ENCODE assay signal across 10 cellular contexts in genomic region chr9:76023715-76024195, GRCh38.
DNase-seq lines count a peak whose midpoint lies in the region; ATAC-seq lines count a peak whose summit lies in the region.
"Had no signal": no experiment of that assay in that cellular context is flagged by ENCODE, and none has a peak within 500 bp of the region (broad histone marks: within the 10 kb centered on the region; RNA-seq: fewer than 3 reads in every experiment).

No MANE protein-coding gene starts in this region.

- in situ Hi-C loops in G401 (cut with HindIII; ENCODE audit: low sequenced_read_pairs) = no loop called here

- no peaks in the 10 kb centered on the region for H3K27me3 ChIP-seq in CD4-positive, CD25-positive, alpha-beta regulatory T cell (ENCODE audit: control insufficient read depth, insufficient read depth, low read length)
- H3K27me3 ChIP-seq: BLaER1 treated with 17β-estradiol and CSF1 and Interleukin-3, amounts not matched to agents 10 nM and 100 nM had no signal

- H3K27ac Mint-ChIP-seq in CD4-positive, CD25-positive, alpha-beta regulatory T cell = peak overlapping the region; percentile 83 to 98 (median 92)
- H3K27ac Mint-ChIP-seq in activated T-helper 2 cell treated with anti-CD3 and anti-CD28 coated beads, Interferon-gamma antibody, Interleukin-2, Interleukin-4, amounts not matched to agents 10 μg/mL and 5 μg/mL and 100 μg/mL, durations not matched to agents 14 hours and 24 hours and 36 hours = peak overlapping the region; percentile 70
- H3K27ac Mint-ChIP-seq in immature natural killer cell = peak overlapping the region in 1 of 6 donors; percentile 64

- peaks cover 23% of the 10 kb centered on the region for H3K4me1 ChIP-seq in CD4-positive, CD25-positive, alpha-beta regulatory T cell (ENCODE audit: control insufficient read depth, insufficient read depth, low read length, poor library complexity, severe bottlenecking)

- no peaks in the 10 kb centered on the region for H3K36me3 ChIP-seq in CD4-positive, CD25-positive, alpha-beta regulatory T cell (ENCODE audit: control insufficient read depth, insufficient read depth, low read length)
- H3K36me3 ChIP-seq: BLaER1 treated with 17β-estradiol and CSF1 and Interleukin-3, amounts not matched to agents 10 nM and 100 nM had no signal

- H3K9me3 Mint-ChIP-seq in CD4-positive, CD25-positive, alpha-beta regulatory T cell = peaks cover 0 to 3% (median 1%) of the 10 kb centered on the region in 7 donors
- H3K9me3 Mint-ChIP-seq in activated T-helper 2 cell treated with anti-CD3 and anti-CD28 coated beads, Interferon-gamma antibody, Interleukin-2, Interleukin-4, amounts not matched to agents 10 μg/mL and 5 μg/mL and 100 μg/mL, durations not matched to agents 14 hours and 24 hours and 36 hours = no peaks in the 10 kb centered on the region
- H3K9me3 Mint-ChIP-seq in immature natural killer cell = no peaks in the 10 kb centered on the region

- no peaks in the 10 kb centered on the region for H3K9me3 ChIP-seq in CD4-positive, CD25-positive, alpha-beta regulatory T cell (ENCODE audit: control insufficient read depth in 2 of 2, low read length in 2 of 2)

- H3K36me3 Mint-ChIP-seq in CD4-positive, CD25-positive, alpha-beta regulatory T cell = no peaks in the 10 kb centered on the region
- H3K36me3 Mint-ChIP-seq in activated T-helper 2 cell treated with anti-CD3 and anti-CD28 coated beads, Interferon-gamma antibody, Interleukin-2, Interleukin-4, amounts not matched to agents 10 μg/mL and 5 μg/mL and 100 μg/mL, durations not matched to agents 14 hours and 24 hours and 36 hours (ENCODE audit: low read depth) = peaks cover 7% of the 10 kb centered on the region
- H3K36me3 Mint-ChIP-seq in immature natural killer cell = peaks cover 0 to 4% (median 3%) of the 10 kb centered on the region in 3 donors

- peak in 2 of 3 donors; percentile 65 to 87 for DNase-seq in CD4-positive, CD25-positive, alpha-beta regulatory T cell
- DNase-seq in M059J (ENCODE audit: low read depth) = peak; percentile 5
- peak; percentile 32 for DNase-seq in activated T-helper 2 cell treated with anti-CD3 and anti-CD28 coated beads, Interferon-gamma antibody, Interleukin-2, Interleukin-4, amounts not matched to agents 10 μg/mL and 5 μg/mL and 100 μg/mL, durations not matched to agents 14 hours and 24 hours and 36 hours (ENCODE audit: low spot score)
- peak; percentile 78 for DNase-seq in islet precursor cell
- DNase-seq in NCI-H345 (lab: John Stamatoyannopoulos, UW) = no peak
- no peak for DNase-seq in G401 (ENCODE audit: low spot score)
- no peak for DNase-seq in immature natural killer cell
- DNase-seq: IMR-90 had no signal

- H3K4me1 Mint-ChIP-seq in CD4-positive, CD25-positive, alpha-beta regulatory T cell = peaks cover 8 to 84% (median 39%) of the 10 kb centered on the region in 4 donors
- H3K4me1 Mint-ChIP-seq in activated T-helper 2 cell treated with anti-CD3 and anti-CD28 coated beads, Interferon-gamma antibody, Interleukin-2, Interleukin-4, amounts not matched to agents 10 μg/mL and 5 μg/mL and 100 μg/mL, durations not matched to agents 14 hours and 24 hours and 36 hours (ENCODE audit: low read depth) = peaks cover 79% of the 10 kb centered on the region
- peaks cover 43 to 53% of the 10 kb centered on the region in 2 donors for H3K4me1 Mint-ChIP-seq in immature natural killer cell

- ATAC-seq in CD4-positive, CD25-positive, alpha-beta regulatory T cell (ENCODE audit: low read depth in 2 of 2) = peak; percentile 93 to 95
- no peak for ATAC-seq in HG02852 (IDR thresholded peaks at IDR 0.05; ENCODE audit: unreplicated experiment)

- intact Hi-C loops in activated T-helper 2 cell treated with anti-CD3 and anti-CD28 coated beads, Interferon-gamma antibody, Interleukin-2, Interleukin-4, amounts not matched to agents 10 μg/mL and 5 μg/mL and 100 μg/mL, durations not matched to agents 14 hours and 24 hours and 36 hours (cut with micrococcal nuclease) = loop anchor here (5.0 to 10.0 kb wide), 4 partner anchors 131 to 1069 kb away; partner anchors contain the start of genes C9orf40, CARNMT1 and PCSK5

- H3K27ac ChIP-seq in CD4-positive, CD25-positive, alpha-beta regulatory T cell (ENCODE audit: insufficient read depth, low read length, poor library complexity, severe bottlenecking) = peak overlapping the region; percentile 60
- H3K27ac ChIP-seq: BLaER1 treated with 17β-estradiol and CSF1 and Interleukin-3, amounts not matched to agents 10 nM and 100 nM had no signal

- peak overlapping the region; percentile 48 for H3K4me3 ChIP-seq in CD4-positive, CD25-positive, alpha-beta regulatory T cell (ENCODE audit: low read depth, low read length)
- H3K4me3 ChIP-seq: BLaER1 treated with 17β-estradiol and CSF1 and Interleukin-3, amounts not matched to agents 10 nM and 100 nM had no signal

- peak overlapping the region; percentile 28 to 81 (median 54) for H3K4me3 Mint-ChIP-seq in CD4-positive, CD25-positive, alpha-beta regulatory T cell
- H3K4me3 Mint-ChIP-seq in activated T-helper 2 cell treated with anti-CD3 and anti-CD28 coated beads, Interferon-gamma antibody, Interleukin-2, Interleukin-4, amounts not matched to agents 10 μg/mL and 5 μg/mL and 100 μg/mL, durations not matched to agents 14 hours and 24 hours and 36 hours (ENCODE audit: low read depth) = peak overlapping the region; percentile 64
- peak overlapping the region in 2 of 5 donors; percentile 31 to 34 for H3K4me3 Mint-ChIP-seq in immature natural killer cell

- H3K27me3 Mint-ChIP-seq in CD4-positive, CD25-positive, alpha-beta regulatory T cell = no peaks in the 10 kb centered on the region
- H3K27me3 Mint-ChIP-seq in activated T-helper 2 cell treated with anti-CD3 and anti-CD28 coated beads, Interferon-gamma antibody, Interleukin-2, Interleukin-4, amounts not matched to agents 10 μg/mL and 5 μg/mL and 100 μg/mL, durations not matched to agents 14 hours and 24 hours and 36 hours (ENCODE audit: low read depth) = no peaks in the 10 kb centered on the region
- peaks cover 1 to 2% (median 2%) of the 10 kb centered on the region in 3 donors for H3K27me3 Mint-ChIP-seq in immature natural killer cell (ENCODE audit: low read depth in 3 of 3)

Comparison
In these comparisons a context has a peak if more than half of its experiments do, and no peak if none do; other contexts are left out.
1. DNase-seq: peak in CD4-positive, CD25-positive, alpha-beta regulatory T cell (2 of 3), M059J (single experiment), activated T-helper 2 cell treated with anti-CD3 and anti-CD28 coated beads, Interferon-gamma antibody, Interleukin-2, Interleukin-4, amounts not matched to agents 10 μg/mL and 5 μg/mL and 100 μg/mL, durations not matched to agents 14 hours and 24 hours and 36 hours (single experiment) and islet precursor cell (single experiment); none in NCI-H345 (single experiment), G401 (single experiment) and immature natural killer cell (0 of 3).